Comparison of ENCODE assay signal across 8 cellular contexts in genomic region chr16:72664480-72665408, GRCh38.
DNase-seq lines count a peak whose midpoint lies in the region; ATAC-seq and TF ChIP-seq lines count a peak whose summit lies in the region.

No MANE protein-coding gene starts in this region.

- H4K8ac ChIP-seq in trophoblast cell (ENCODE audit: low read depth, low read length), result peak overlapping the region; percentile 76

- H3K9me3 Mint-ChIP-seq in activated naive CD8-positive, alpha-beta T cell treated with anti-CD3 and anti-CD28 coated beads, Interleukin-2, amount 50 U/mL, for 24 hours, result no peaks in the 10 kb centered on the region
- peaks cover 5% of the 10 kb centered on the region for H3K9me3 Mint-ChIP-seq in type B pancreatic cell

- H3K27me3 Mint-ChIP-seq in activated naive CD8-positive, alpha-beta T cell treated with anti-CD3 and anti-CD28 coated beads, Interleukin-2, amount 50 U/mL, for 24 hours, result peaks cover 3% of the 10 kb centered on the region
- no peaks in the 10 kb centered on the region for H3K27me3 Mint-ChIP-seq in type B pancreatic cell

- H3K79me2 ChIP-seq in SU-DHL-6 (ENCODE audit: insufficient read depth, low read length) (peaks cover 22% of the 10 kb centered on the region), trophoblast cell (ENCODE audit: control insufficient read depth, insufficient read depth, low read length, poor library complexity) (no peaks in the 10 kb centered on the region)

- DNase-seq in NCI-H1417 (lab: John Stamatoyannopoulos, UW) (peak; percentile 93 to 99 (median 96)), cardiac septum (ENCODE audit: low spot score) (peak; percentile 96), trophoblast cell (peak; percentile 96 to 98), type B pancreatic cell (ENCODE audit: extremely low spot score, unreplicated experiment) (peak; percentile 93)
- DNase-seq in activated naive CD8-positive, alpha-beta T cell treated with anti-CD3 and anti-CD28 coated beads, Interleukin-2, amount 50 U/mL, for 24 hours, result peak; percentile 94

- H3F3A ChIP-seq in SU-DHL-6 (ENCODE audit: insufficient read depth), result no peaks in the 10 kb centered on the region; the same call in 1 of the 2 replicates

- H3K27me3 ChIP-seq in SU-DHL-6 (ENCODE audit: low read length) (no peaks in the 10 kb centered on the region), trophoblast cell (ENCODE audit: insufficient read depth, low read length) (no peaks in the 10 kb centered on the region)

- H3K4ac ChIP-seq in trophoblast cell (ENCODE audit: low read depth, low read length), result peak overlapping the region; percentile 14

- peaks cover 7% of the 10 kb centered on the region for H3K79me1 ChIP-seq in trophoblast cell (ENCODE audit: low read length)

- peak overlapping the region; percentile 71 for H3K4me3 ChIP-seq in GM12875 (ENCODE audit: low read depth, low read length)
- peak overlapping the region; percentile 76 for H3K4me3 ChIP-seq in SU-DHL-6 (ENCODE audit: insufficient read depth, low read length, poor library complexity, severe bottlenecking)
- peak overlapping the region; percentile 81 for H3K4me3 ChIP-seq in trophoblast cell (ENCODE audit: low read depth, low read length)

- no peak overlapping the region for H2BK120ac ChIP-seq in trophoblast cell (ENCODE audit: insufficient read depth, low read length, poor library complexity)

- no peaks in the 10 kb centered on the region for H3K4me1 ChIP-seq in trophoblast cell (ENCODE audit: control insufficient read depth in 1 of 2, insufficient read depth in 2 of 2, low read length in 2 of 2)

- peak overlapping the region; percentile 79 for H2AFZ ChIP-seq in SU-DHL-6 (ENCODE audit: low read depth, low read length, severe bottlenecking)
- peak overlapping the region; percentile 87 for H2AFZ ChIP-seq in trophoblast cell (ENCODE audit: insufficient read depth, low read length, poor library complexity)

- H3K4me3 Mint-ChIP-seq in activated naive CD8-positive, alpha-beta T cell treated with anti-CD3 and anti-CD28 coated beads, Interleukin-2, amount 50 U/mL, for 24 hours, result peak overlapping the region; percentile 100
- H3K4me3 Mint-ChIP-seq in type B pancreatic cell, result peak overlapping the region; percentile 94

- ATAC-seq in HG02763 (IDR thresholded peaks at IDR 0.05; ENCODE audit: unreplicated experiment), result peak; percentile 100
- peak; percentile 99 for ATAC-seq in activated naive CD8-positive, alpha-beta T cell treated with anti-CD3 and anti-CD28 coated beads, Interleukin-2, amount 50 U/mL, for 24 hours

- peak overlapping the region; percentile 53 for H3K14ac ChIP-seq in trophoblast cell (ENCODE audit: low read length)

- intact Hi-C loops in cardiac septum (cut with DNase I), result loop anchor here (10.0 kb wide), 2 partner anchors 390 to 530 kb away; no protein-coding TSS in a partner anchor

- peak overlapping the region; percentile 65 for H3K27ac ChIP-seq in SU-DHL-6 (ENCODE audit: low read depth, low read length)
- H3K27ac ChIP-seq in trophoblast cell (ENCODE audit: low read depth, low read length), result peak overlapping the region; percentile 52

- no peaks in the 10 kb centered on the region for H3K9me3 ChIP-seq in SU-DHL-6 (ENCODE audit: insufficient read depth, low read length)
- H3K9me3 ChIP-seq in trophoblast cell (ENCODE audit: insufficient read depth, low read depth, low read length), result no peaks in the 10 kb centered on the region

- H3K9me2 ChIP-seq in SU-DHL-6 (replicated peaks; ENCODE audit: insufficient read depth, low read length), result no peaks in the 10 kb centered on the region

- no peak overlapping the region for H4K91ac ChIP-seq in trophoblast cell (ENCODE audit: low read depth, low read length)

- H3K18ac ChIP-seq in trophoblast cell (ENCODE audit: low read length), result peak overlapping the region; percentile 49

- H2BK12ac ChIP-seq in trophoblast cell (ENCODE audit: low read length), result no peak overlapping the region

- peaks cover 7% of the 10 kb centered on the region for H3K36me3 Mint-ChIP-seq in activated naive CD8-positive, alpha-beta T cell treated with anti-CD3 and anti-CD28 coated beads, Interleukin-2, amount 50 U/mL, for 24 hours (ENCODE audit: low read depth)
- H3K36me3 Mint-ChIP-seq in type B pancreatic cell, result peaks cover 10% of the 10 kb centered on the region

- no peak for TF ChIP-seq CTCF in GM12875 (IDR thresholded peaks at IDR 0.05; ENCODE audit: borderline replicate concordance, insufficient read depth, low read depth, low read length)
- no peak for TF ChIP-seq CTCF in SU-DHL-6 (IDR thresholded peaks at IDR 0.05; ENCODE audit: insufficient read depth, low read length, poor library complexity, severe bottlenecking)
- TF ChIP-seq CTCF in type B pancreatic cell (conservative IDR thresholded peaks at IDR 0.05), result peak; percentile 36

- H4K20me1 ChIP-seq in SU-DHL-6 (ENCODE audit: low read depth, low read length), result no peaks in the 10 kb centered on the region

- peaks cover 9% of the 10 kb centered on the region for H3K4me1 Mint-ChIP-seq in activated naive CD8-positive, alpha-beta T cell treated with anti-CD3 and anti-CD28 coated beads, Interleukin-2, amount 50 U/mL, for 24 hours
- H3K4me1 Mint-ChIP-seq in type B pancreatic cell (ENCODE audit: unreplicated experiment), result no peaks in the 10 kb centered on the region

- peak overlapping the region; percentile 98 for H3K27ac Mint-ChIP-seq in activated naive CD8-positive, alpha-beta T cell treated with anti-CD3 and anti-CD28 coated beads, Interleukin-2, amount 50 U/mL, for 24 hours
- peak overlapping the region; percentile 92 for H3K27ac Mint-ChIP-seq in type B pancreatic cell

- WGBS in trophoblast cell (ENCODE audit: extremely low coverage, insufficient coverage, insufficient read length), result no CpG with 5 or more reads among the region's 61 CpGs

- peak overlapping the region; percentile 91 for H3K4me2 ChIP-seq in SU-DHL-6 (ENCODE audit: low read depth, low read length, poor library complexity, severe bottlenecking)
- peak overlapping the region; percentile 84 for H3K4me2 ChIP-seq in trophoblast cell (ENCODE audit: low read length)

- H3K23ac ChIP-seq in trophoblast cell (ENCODE audit: low read length), result no peak overlapping the region

- H2AK5ac ChIP-seq in trophoblast cell (ENCODE audit: low read length), result no peak overlapping the region

- H3K36me3 ChIP-seq in SU-DHL-6 (ENCODE audit: low read length) (peaks cover 5% of the 10 kb centered on the region; the same call in 1 of the 2 replicates), trophoblast cell (ENCODE audit: control insufficient read depth in 1 of 2, insufficient read depth in 2 of 2, low read length in 2 of 2) (no peaks in the 10 kb centered on the region)

- H4K12ac ChIP-seq in trophoblast cell (ENCODE audit: low read depth, low read length), result peak overlapping the region; percentile 67

- peak overlapping the region; percentile 62 for H2BK5ac ChIP-seq in trophoblast cell (ENCODE audit: low read depth, low read length, poor library complexity)

- peak overlapping the region; percentile 68 for H3K9ac ChIP-seq in SU-DHL-6 (ENCODE audit: low read length)
- H3K9ac ChIP-seq in trophoblast cell (ENCODE audit: low read length), result peak overlapping the region; percentile 91

Comparison
In these comparisons a context has a peak if more than half of its experiments do, and no peak if none do; other contexts are left out.
1. Peak in every context shown above with its lines: DNase-seq, ATAC-seq, H3K4me3 ChIP-seq and H3K27ac ChIP-seq.